ENCODE assay signal across 8 cellular contexts in genomic region chr5:172898513-172899369, GRCh38.
DNase-seq lines count a peak whose midpoint lies in the region; ATAC-seq and TF ChIP-seq lines count a peak whose summit lies in the region.

No MANE protein-coding gene starts in this region.

- intact Hi-C loops in dorsolateral prefrontal cortex (cut with DNase I), result no loop called here

- no peak overlapping the region for H3K4me3 ChIP-seq in RWPE2 (ENCODE audit: severe bottlenecking)
- H3K4me3 ChIP-seq in dorsolateral prefrontal cortex, result no peak overlapping the region
- H3K4me3 ChIP-seq in mucosa of stomach (ENCODE audit: low read length), result no peak overlapping the region
- no peak overlapping the region for H3K4me3 ChIP-seq in suprapubic skin

- in situ Hi-C loops in GM13977 (cut with MboI; ENCODE audit: low pct_unique_long_range_greater_than_20kb, low sequenced_read_pairs, unreplicated experiment), result no loop called here

- TF ChIP-seq CTCF in RWPE2 (IDR thresholded peaks at IDR 0.05; ENCODE audit: poor library complexity, severe bottlenecking) (no peak), dorsolateral prefrontal cortex (IDR thresholded peaks at IDR 0.05 in 54 of 56, conservative IDR thresholded peaks at IDR 0.05 in 2 of 56; ENCODE audit: low read depth in 1 of 56, partially characterized antibody in 56 of 56) (no peak), suprapubic skin (IDR thresholded peaks at IDR 0.05) (no peak), GM13977 (IDR thresholded peaks at IDR 0.05; ENCODE audit: extremely low read depth, insufficient read depth, missing control alignments) (no peak)

- H3K27me3 ChIP-seq in RWPE2 (ENCODE audit: insufficient read depth, poor library complexity, severe bottlenecking) (no peaks in the 10 kb centered on the region), dorsolateral prefrontal cortex (no peaks in the 10 kb centered on the region), mucosa of stomach (ENCODE audit: control insufficient read depth, insufficient read depth, low read length) (no peaks in the 10 kb centered on the region), suprapubic skin (no peaks in the 10 kb centered on the region)

- H3K27ac ChIP-seq in RWPE2 (ENCODE audit: poor library complexity, severe bottlenecking), result peak overlapping the region; percentile 100
- peak overlapping the region in 55 of 59 donors; percentile 1 to 92 (median 72) for H3K27ac ChIP-seq in dorsolateral prefrontal cortex
- H3K27ac ChIP-seq in suprapubic skin, result peak overlapping the region; percentile 84

- no peak for TF ChIP-seq POLR2A in suprapubic skin (IDR thresholded peaks at IDR 0.05)

- H3K9me3 ChIP-seq in RWPE2 (ENCODE audit: severe bottlenecking) (no peaks in the 10 kb centered on the region), mucosa of stomach (ENCODE audit: control insufficient read depth, low read length) (no peaks in the 10 kb centered on the region), suprapubic skin (no peaks in the 10 kb centered on the region)

- H3K9ac ChIP-seq in mucosa of stomach (ENCODE audit: low read length), result peak overlapping the region; percentile 56

- H3K4me1 ChIP-seq in RWPE2 (ENCODE audit: insufficient read depth, poor library complexity, severe bottlenecking), result peaks cover 63% of the 10 kb centered on the region
- H3K4me1 ChIP-seq in mucosa of stomach (ENCODE audit: control insufficient read depth, insufficient read depth, low read length), result peaks cover 34% of the 10 kb centered on the region
- peaks cover 71% of the 10 kb centered on the region for H3K4me1 ChIP-seq in suprapubic skin

- WGBS in suprapubic skin, result 89% methylated on average over 9 of the region's 10 CpGs

- H3K36me3 ChIP-seq in RWPE2 (ENCODE audit: low read depth) (peaks cover 60% of the 10 kb centered on the region), mucosa of stomach (ENCODE audit: control insufficient read depth, insufficient read depth, low read length) (no peaks in the 10 kb centered on the region), suprapubic skin (peaks cover 3% of the 10 kb centered on the region)

- no peak for DNase-seq in RWPE2 (ENCODE audit: low spot score)
- no peak for DNase-seq in dorsolateral prefrontal cortex
- DNase-seq in suprapubic skin (ENCODE audit: low spot score in 2 of 2), result no peak
- DNase-seq in NCI-H446 (lab: John Stamatoyannopoulos, UW), result no peak
- no peak for DNase-seq in GM13977 (ENCODE audit: low spot score)
- no peak for DNase-seq in hypothalamus (lab: John Stamatoyannopoulos, UW)

- no peak for ATAC-seq in RWPE2 (ENCODE audit: low read depth)
- ATAC-seq in HG02852 (IDR thresholded peaks at IDR 0.05; ENCODE audit: unreplicated experiment), result no peak

- TF ChIP-seq EP300 in suprapubic skin (IDR thresholded peaks at IDR 0.05), result no peak
